ENCODE assay signal across 1 cellular context in the genomic region with DNA sequence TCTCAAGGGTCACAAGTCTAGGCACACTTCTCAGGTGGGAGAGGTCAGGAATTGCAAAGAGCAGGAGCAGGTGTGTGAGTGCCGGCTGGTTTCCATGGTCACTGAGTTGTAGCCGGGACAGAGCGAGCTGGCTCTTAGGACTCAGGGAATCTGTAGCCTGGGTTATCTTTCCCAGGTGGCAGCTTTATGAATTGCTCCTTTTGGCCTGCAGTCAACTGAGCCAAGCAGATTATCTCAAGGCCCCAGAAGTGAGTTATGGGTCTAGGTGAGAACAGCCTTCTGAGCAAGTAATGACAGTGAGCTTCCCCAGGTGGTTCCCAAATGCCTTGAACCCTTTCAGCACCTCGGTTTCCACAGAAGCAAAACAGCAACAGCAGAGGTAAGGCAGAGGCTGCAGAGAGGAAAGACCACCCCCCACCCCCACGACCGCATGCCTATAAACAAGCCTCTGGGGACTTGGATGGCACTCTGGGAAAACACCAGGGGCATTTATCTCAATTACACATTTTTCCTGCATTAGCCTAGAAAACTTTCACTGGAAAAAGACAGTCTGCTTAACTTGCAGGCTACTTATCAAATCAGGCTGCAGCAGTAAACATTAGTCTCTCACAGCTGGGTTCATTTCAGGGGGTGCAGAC.
TF ChIP-seq lines count a peak whose summit lies in the region.

No MANE protein-coding gene starts in this region.

TF ChIP-seq in SK-N-SH treated with all-trans-retinoic acid at 6 μM for 48 hours, 23 proteins besides CTCF, POLR2A, EP300 and RAD21 (continued from another document):
- TF ChIP-seq CSRNP3 (CRISPR knock-in tag; IDR thresholded peaks at IDR 0.05), result no peak
- TF ChIP-seq, protein P1, sequence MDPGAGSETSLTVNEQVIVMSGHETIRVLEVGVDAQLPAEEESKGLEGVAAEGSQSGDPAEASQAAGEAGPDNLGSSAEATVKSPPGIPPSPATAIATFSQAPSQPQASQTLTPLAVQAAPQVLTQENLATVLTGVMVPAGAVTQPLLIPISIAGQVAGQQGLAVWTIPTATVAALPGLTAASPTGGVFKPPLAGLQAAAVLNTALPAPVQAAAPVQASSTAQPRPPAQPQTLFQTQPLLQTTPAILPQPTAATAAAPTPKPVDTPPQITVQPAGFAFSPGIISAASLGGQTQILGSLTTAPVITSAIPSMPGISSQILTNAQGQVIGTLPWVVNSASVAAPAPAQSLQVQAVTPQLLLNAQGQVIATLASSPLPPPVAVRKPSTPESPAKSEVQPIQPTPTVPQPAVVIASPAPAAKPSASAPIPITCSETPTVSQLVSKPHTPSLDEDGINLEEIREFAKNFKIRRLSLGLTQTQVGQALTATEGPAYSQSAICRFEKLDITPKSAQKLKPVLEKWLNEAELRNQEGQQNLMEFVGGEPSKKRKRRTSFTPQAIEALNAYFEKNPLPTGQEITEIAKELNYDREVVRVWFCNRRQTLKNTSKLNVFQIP (CRISPR knock-in tag; IDR thresholded peaks at IDR 0.05; ENCODE audit: borderline replicate concordance, low read depth), result no peak
- no peak for TF ChIP-seq SNAI2 (CRISPR knock-in tag; IDR thresholded peaks at IDR 0.05)
